9 cellular contexts compared by ENCODE assay signal in genomic region chrX:153928846-153929245, GRCh38. TPM values are rescaled to one million over a fixed set of nuclear protein-coding genes. Genes with fewer than 3 reads are reported as not detected.
DNase-seq lines count a peak whose midpoint lies in the region; ATAC-seq, FAIRE-seq and TF ChIP-seq lines count a peak whose summit lies in the region.
"Had no signal": no experiment of that assay in that cellular context is flagged by ENCODE, and none has a peak within 500 bp of the region (broad histone marks: within the 10 kb centered on the region; RNA-seq: fewer than 3 reads in every experiment).

No MANE protein-coding gene starts in this region.

- POLR2A ChIA-PET in A673 (lab: Charles Lee; ENCODE audit: low non-redundant PET): interaction anchor here (0.5 to 0.6 kb wide), 2 partner anchors 170 to 442 kb away, joined by 3 to 13 read pairs; no protein-coding TSS in a partner anchor

- DNase-seq in A673 (ENCODE audit: low spot score): peak; percentile 29
- no peak for DNase-seq in GM12891 (ENCODE audit: insufficient read length, low spot score)
- DNase-seq in lower lobe of right lung: no peak
- no peak for DNase-seq in LoVo (ENCODE audit: low spot score)
- DNase-seq in DMS153 treated with DMSO at 0.1 percent for 48 hours (lab: John Stamatoyannopoulos, UW; ENCODE audit: unreplicated experiment): no peak
- no peak for DNase-seq in mesenchymal stem cell

- H2BK5ac ChIP-seq in mesenchymal stem cell (ENCODE audit: low read depth, low read length, poor library complexity, severe bottlenecking): no peak overlapping the region

- H3K4ac ChIP-seq in mesenchymal stem cell (ENCODE audit: low read depth in 1 of 2, low read length in 2 of 2): no peak overlapping the region

- H3K9me3 Mint-ChIP-seq in activated T-helper 17 cell treated with anti-CD3 and anti-CD28 coated beads, Interleukin-2, amount 50 U/mL, for 72 hours: no peaks in the 10 kb centered on the region

- H3K9ac ChIP-seq in mesenchymal stem cell (ENCODE audit: low read length): no peak overlapping the region

- H4K8ac ChIP-seq in mesenchymal stem cell (ENCODE audit: low read length): no peak overlapping the region

- H3K27ac Mint-ChIP-seq in activated T-helper 17 cell treated with anti-CD3 and anti-CD28 coated beads, Interleukin-2, amount 50 U/mL, for 72 hours: peak overlapping the region; percentile 60

- peak overlapping the region; percentile 44 for H3K27ac ChIP-seq in A673 (ENCODE audit: low read depth, low read length, poor library complexity, severe bottlenecking)
- peak overlapping the region; percentile 95 for H3K27ac ChIP-seq in lower lobe of right lung
- no peak overlapping the region for H3K27ac ChIP-seq in mesenchymal stem cell (ENCODE audit: low read length, poor library complexity, severe bottlenecking)

- intact Hi-C loops in A673 (cut with micrococcal nuclease; ENCODE audit: unreplicated experiment): loop anchor here (1.0 kb wide), 1 partner anchor 42 kb away; the partner anchor contains the start of gene HCFC1
- intact Hi-C loops in lower lobe of right lung (cut with DNase I): no loop called here

- FAIRE-seq in GM12891 (lab: Jason Lieb, UNC): peak; percentile 89

- peak overlapping the region; percentile 27 for H3K4me3 ChIP-seq in A673 (ENCODE audit: low read depth, low read length, poor library complexity, severe bottlenecking)
- peak overlapping the region; percentile 34 for H3K4me3 ChIP-seq in lower lobe of right lung
- H3K4me3 ChIP-seq in mesenchymal stem cell (ENCODE audit: insufficient read depth in 1 of 2, low read depth in 1 of 2, low read length in 2 of 2): no peak overlapping the region

- H3K4me1 ChIP-seq in A673 (ENCODE audit: insufficient read depth, low read length, poor library complexity, severe bottlenecking) (peaks cover 20% of the 10 kb centered on the region), lower lobe of right lung (peaks cover 26% of the 10 kb centered on the region), mesenchymal stem cell (ENCODE audit: control insufficient read depth, insufficient read depth, low read depth, low read length) (peaks cover 23% of the 10 kb centered on the region)

- H2BK12ac ChIP-seq in mesenchymal stem cell (ENCODE audit: low read length in 2 of 2): no peak overlapping the region

- no TSS peak for BruUV-seq in A673 (replicated peaks; lab: Mats Ljungman, UMichigan)

- no peak overlapping the region for H2BK120ac ChIP-seq in mesenchymal stem cell (ENCODE audit: low read depth, low read length)

- H3K27me3 Mint-ChIP-seq in activated T-helper 17 cell treated with anti-CD3 and anti-CD28 coated beads, Interleukin-2, amount 50 U/mL, for 72 hours: no peaks in the 10 kb centered on the region

- CTCF ChIA-PET in A673 (lab: Charles Lee): interaction anchor here (1.5 kb wide), 1 partner anchor 18 kb away, joined by 8 read pairs; no protein-coding TSS in a partner anchor

- H3K79me1 ChIP-seq in mesenchymal stem cell (replicated peaks; ENCODE audit: low read length, poor library complexity, severe bottlenecking): peaks cover 5% of the 10 kb centered on the region

- no peak for ATAC-seq in activated T-helper 17 cell treated with anti-CD3 and anti-CD28 coated beads, Interleukin-2, amount 50 U/mL, for 72 hours (replicated peaks)
- ATAC-seq in lower lobe of right lung: no peak
- ATAC-seq in GM18505 (IDR thresholded peaks at IDR 0.05; ENCODE audit: unreplicated experiment): no peak

- H2AFZ ChIP-seq in mesenchymal stem cell (ENCODE audit: low read depth, low read length): no peak overlapping the region

- H3K36me3 Mint-ChIP-seq in activated T-helper 17 cell treated with anti-CD3 and anti-CD28 coated beads, Interleukin-2, amount 50 U/mL, for 72 hours (ENCODE audit: low read depth): peaks cover 53% of the 10 kb centered on the region

- no peak overlapping the region for H4K91ac ChIP-seq in mesenchymal stem cell (ENCODE audit: low read length)

- H3K4me3 Mint-ChIP-seq in activated T-helper 17 cell treated with anti-CD3 and anti-CD28 coated beads, Interleukin-2, amount 50 U/mL, for 72 hours: peak overlapping the region; percentile 88

- 83% methylated on average over 5 of the region's 9 CpGs for WGBS in mesenchymal stem cell

- no peak overlapping the region for H3K18ac ChIP-seq in mesenchymal stem cell (ENCODE audit: low read depth in 1 of 2, low read length in 2 of 2)

- TF ChIP-seq POLR2A in GM12891 (IDR thresholded peaks at IDR 0.05; ENCODE audit: low read depth, low read length): no peak
- no peak for TF ChIP-seq POLR2A in GM18505 (IDR thresholded peaks at IDR 0.05; ENCODE audit: borderline replicate concordance, extremely low read depth, insufficient read depth, insufficient read length)

- H3K9me3 ChIP-seq in A673 (ENCODE audit: low read depth, low read length, poor library complexity, severe bottlenecking) (no peaks in the 10 kb centered on the region), lower lobe of right lung (no peaks in the 10 kb centered on the region), mesenchymal stem cell (ENCODE audit: control insufficient read depth, low read length) (no peaks in the 10 kb centered on the region)

- no peak overlapping the region for H3K14ac ChIP-seq in mesenchymal stem cell (ENCODE audit: low read length in 2 of 2)

- H2AK5ac ChIP-seq in mesenchymal stem cell (ENCODE audit: low read length, severe bottlenecking): no peak overlapping the region

- peaks cover 6% of the 10 kb centered on the region for H3K4me1 Mint-ChIP-seq in activated T-helper 17 cell treated with anti-CD3 and anti-CD28 coated beads, Interleukin-2, amount 50 U/mL, for 72 hours

- TF ChIP-seq CTCF in A673 (conservative IDR thresholded peaks at IDR 0.05; ENCODE audit: low read depth, low read length): no peak
- no peak for TF ChIP-seq CTCF in lower lobe of right lung (IDR thresholded peaks at IDR 0.05)

- H3K23ac ChIP-seq in mesenchymal stem cell (ENCODE audit: low read length in 2 of 2): no peak overlapping the region

- no peak overlapping the region for H3K4me2 ChIP-seq in mesenchymal stem cell (ENCODE audit: low read length, poor library complexity, severe bottlenecking)

- H3K27me3 ChIP-seq in A673 (replicated peaks; ENCODE audit: insufficient read depth, low read depth, low read length, poor library complexity): no peaks in the 10 kb centered on the region
- H3K27me3 ChIP-seq in lower lobe of right lung (ENCODE audit: low read depth): no peaks in the 10 kb centered on the region
- peaks cover 0 to 23% of the 10 kb centered on the region in 2 experiments for H3K27me3 ChIP-seq in mesenchymal stem cell (ENCODE audit: control insufficient read depth in 1 of 2, insufficient read depth in 1 of 2, low read length in 2 of 2)

- H3K36me3 ChIP-seq in A673 (ENCODE audit: insufficient read depth, low read length, poor library complexity, severe bottlenecking): no peaks in the 10 kb centered on the region
- H3K36me3 ChIP-seq in lower lobe of right lung: peaks cover 34% of the 10 kb centered on the region
- peaks cover 34 to 37% of the 10 kb centered on the region in 2 experiments for H3K36me3 ChIP-seq in mesenchymal stem cell (ENCODE audit: control insufficient read depth in 1 of 2, insufficient read depth in 2 of 2, low read depth in 1 of 2, low read length in 2 of 2)

- H2BK15ac ChIP-seq in mesenchymal stem cell (ENCODE audit: low read depth, poor library complexity, severe bottlenecking): no peak overlapping the region

TF ChIP-seq in GM12891, 5 proteins besides CTCF, POLR2A, EP300 and RAD21:
- TF ChIP-seq POLR2AphosphoS5 (IDR thresholded peaks at IDR 0.05; ENCODE audit: low read depth, low read length): no peak
- TF ChIP-seq POU2F2 (IDR thresholded peaks at IDR 0.05; ENCODE audit: low read depth, low read length): no peak

RNA-seq across cellular contexts. Expression of gene ARHGAP4, which starts 2.8 kb away (rescaled TPM):
- total RNA-seq in A673 (2021) (43.0 and 45.7 TPM in 2 replicates), lower lobe of right lung (70.7 TPM)
- polyA plus RNA-seq in GM12891 (2012; ENCODE audit: low read depth, missing spikeins): 57.8 TPM
- total RNA-seq in activated T-helper 17 cell treated with anti-CD3 and anti-CD28 coated beads, Interleukin-2, amount 50 U/mL, for 72 hours: 100 to 1,000 TPM; 105 to 147 TPM
- 0.83 TPM for polyA plus RNA-seq in mesenchymal stem cell (2013, experiment 1 of 2)
- 1.1 TPM for polyA plus RNA-seq in mesenchymal stem cell (2013, experiment 2 of 2)

RNA-seq across cellular contexts. Expression of gene NAA10, which starts 6.0 kb away (rescaled TPM):
- total RNA-seq in A673 (2021) (136 and 140 TPM in 2 replicates), lower lobe of right lung (69.2 TPM)
- 87.7 TPM for polyA plus RNA-seq in GM12891 (2012; ENCODE audit: low read depth, missing spikeins)
- total RNA-seq in activated T-helper 17 cell treated with anti-CD3 and anti-CD28 coated beads, Interleukin-2, amount 50 U/mL, for 72 hours: 100 to 1,000 TPM in 1 of 2 donors, 10 to 100 TPM in 1; 74.7 to 146 TPM
- polyA plus RNA-seq in mesenchymal stem cell (2013, experiment 1 of 2): 173 TPM
- 171 TPM for polyA plus RNA-seq in mesenchymal stem cell (2013, experiment 2 of 2)

RNA-seq across cellular contexts. Expression of gene RENBP, which starts 15.6 kb away (rescaled TPM):
- total RNA-seq in A673 (2021) (3.4 and 5.7 TPM in 2 replicates), lower lobe of right lung (57.0 TPM)
- polyA plus RNA-seq in GM12891 (2012; ENCODE audit: low read depth, missing spikeins): 9.8 TPM
- total RNA-seq in activated T-helper 17 cell treated with anti-CD3 and anti-CD28 coated beads, Interleukin-2, amount 50 U/mL, for 72 hours: 1 to 10 TPM; 4.7 to 4.9 TPM
- polyA plus RNA-seq in mesenchymal stem cell (2013, experiment 1 of 2): 20.4 TPM
- 17.0 TPM for polyA plus RNA-seq in mesenchymal stem cell (2013, experiment 2 of 2)

RNA-seq across cellular contexts. Expression of gene AVPR2, which starts 24.4 kb away (rescaled TPM):
- total RNA-seq in A673 (2021): not detected in 2 replicates
- polyA plus RNA-seq in GM12891 (2012; ENCODE audit: low read depth, missing spikeins): 0.44 TPM
- under 1 TPM in 1 of 2 donors, not detected in 1; 0.32 TPM for total RNA-seq in activated T-helper 17 cell treated with anti-CD3 and anti-CD28 coated beads, Interleukin-2, amount 50 U/mL, for 72 hours
- 1.9 TPM for total RNA-seq in lower lobe of right lung
- polyA plus RNA-seq in mesenchymal stem cell (2013, experiment 1 of 2): not detected
- polyA plus RNA-seq in mesenchymal stem cell (2013, experiment 2 of 2): not detected
- total RNA-seq: RPMI7951 had no signal

RNA-seq across cellular contexts. Expression of gene HCFC1, which starts 42.8 kb away (rescaled TPM):
- total RNA-seq in A673 (2021) (124 and 137 TPM in 2 replicates), lower lobe of right lung (48.4 TPM)
- 21.1 TPM for polyA plus RNA-seq in GM12891 (2012; ENCODE audit: low read depth, missing spikeins)
- 100 to 1,000 TPM in 1 of 2 donors, 10 to 100 TPM in 1; 85.5 to 134 TPM for total RNA-seq in activated T-helper 17 cell treated with anti-CD3 and anti-CD28 coated beads, Interleukin-2, amount 50 U/mL, for 72 hours
- 27.2 TPM for polyA plus RNA-seq in mesenchymal stem cell (2013, experiment 1 of 2)
- polyA plus RNA-seq in mesenchymal stem cell (2013, experiment 2 of 2): 23.7 TPM

Comparison
In these comparisons a context has a peak if more than half of its experiments do, and no peak if none do; other contexts are left out.
1. H3K4me3 ChIP-seq: peak in A673 (single experiment) and lower lobe of right lung (single experiment); none in mesenchymal stem cell (0 of 2).